ENCODE assay signal across 1 cellular context in the genomic region with DNA sequence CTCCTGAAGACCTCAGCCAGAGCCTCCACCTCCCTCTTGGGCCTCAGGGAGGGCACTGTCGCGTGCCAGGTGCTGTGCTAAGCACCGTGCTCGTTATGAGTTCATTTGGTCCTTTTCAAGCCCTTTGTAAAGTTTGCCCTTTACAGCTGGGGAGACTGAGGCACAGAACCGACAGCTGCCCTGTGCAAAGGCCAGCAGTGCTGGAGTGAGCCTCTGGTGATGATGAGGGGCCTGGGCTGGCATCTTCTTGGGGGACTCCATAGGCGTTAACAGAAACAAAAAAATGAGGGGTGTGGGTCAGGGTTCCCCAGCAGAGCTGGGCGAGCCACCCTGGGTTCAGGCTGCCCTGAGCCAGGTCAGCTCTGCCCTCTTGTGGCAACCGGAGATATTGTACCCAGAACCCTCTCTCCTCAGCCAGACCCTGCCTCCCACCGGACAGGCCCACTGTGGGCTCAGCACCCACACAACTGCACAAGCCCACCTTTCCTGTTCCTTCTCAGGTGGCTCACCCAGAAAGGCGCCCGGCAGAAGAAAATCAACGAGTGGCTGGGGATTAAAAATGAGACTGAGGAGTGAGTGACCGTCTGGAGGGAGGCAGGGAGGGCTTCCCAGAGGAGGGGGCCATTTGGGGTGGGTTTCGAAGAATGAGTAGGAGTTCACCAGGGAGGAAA.
A peak's percentile ranks its signal among the peaks of the same experiment; 100 is the strongest.
TF ChIP-seq lines count a peak whose summit lies in the region.

No MANE protein-coding gene starts in this region.

TF ChIP-seq in GM12878, 131 proteins besides CTCF, POLR2A, EP300 and RAD21:
- TF ChIP-seq MXI1 (IDR thresholded peaks at IDR 0.05; ENCODE audit: low read depth, low read length) (0 out of 2 replicates have a peak, but pooled peaks have one; percentile 25), RUNX3 (IDR thresholded peaks at IDR 0.05; ENCODE audit: low read length) (peak; percentile 37; the same call in 1 of the 2 replicates), IRF4 (IDR thresholded peaks at IDR 0.05; ENCODE audit: low read depth, low read length) (0 out of 2 replicates have a peak, but pooled peaks have one; percentile 27), ZNF207 (IDR thresholded peaks at IDR 0.05; ENCODE audit: borderline replicate concordance) (peak; percentile 49; the same call in 1 of the 2 replicates), SMC3 (IDR thresholded peaks at IDR 0.05; ENCODE audit: borderline replicate concordance, low read length) (peak; percentile 83), SP1 (IDR thresholded peaks at IDR 0.05; ENCODE audit: low read depth, low read length) (peak; percentile 34), POLR2AphosphoS5 (IDR thresholded peaks at IDR 0.05; ENCODE audit: low read length) (no peak), NBN (IDR thresholded peaks at IDR 0.05) (peak; percentile 52; the same call in 1 of the 2 replicates), WRNIP1 (IDR thresholded peaks at IDR 0.05; ENCODE audit: borderline replicate concordance, low read depth, low read length) (peak; percentile 72; the same call in 1 of the 2 replicates), GATAD2B (conservative IDR thresholded peaks at IDR 0.05; ENCODE audit: low read depth) (0 out of 2 replicates have a peak, but pooled peaks have one; percentile 7), CBFB (IDR thresholded peaks at IDR 0.05; ENCODE audit: low read depth) (no peak), YY1 (IDR thresholded peaks at IDR 0.05; ENCODE audit: low read depth, low read length) (peak; percentile 49; the same call in 1 of the 2 replicates), MEF2B (IDR thresholded peaks at IDR 0.05; ENCODE audit: partially characterized antibody, poor library complexity, severe bottlenecking) (peak; percentile 48), MTA2 (IDR thresholded peaks at IDR 0.05; ENCODE audit: low read depth) (peak; percentile 11; the same call in 1 of the 2 replicates), BRCA1 (IDR thresholded peaks at IDR 0.05; ENCODE audit: low read depth, low read length) (no peak), EED (IDR thresholded peaks at IDR 0.05; ENCODE audit: low read depth) (no peak), BHLHE40 (IDR thresholded peaks at IDR 0.05; ENCODE audit: borderline replicate concordance in 1 of 2, low read depth in 2 of 2, low read length in 1 of 2) (0 out of 4 replicates have a peak, but pooled peaks of 1 of the 2 experiments have one; percentile 37), RBBP5 (conservative IDR thresholded peaks at IDR 0.05) (no peak), HCFC1 (IDR thresholded peaks at IDR 0.05; ENCODE audit: low read length) (no peak), ATF7 (IDR thresholded peaks at IDR 0.05; ENCODE audit: low read depth) (no peak), STAT1 (conservative IDR thresholded peaks at IDR 0.05) (0 out of 2 replicates have a peak, but pooled peaks have one; percentile 39), NFYA (IDR thresholded peaks at IDR 0.05; ENCODE audit: borderline replicate concordance, low read depth, low read length) (no peak), TBL1XR1 (IDR thresholded peaks at IDR 0.05; ENCODE audit: low read depth, low read length) (0 out of 2 replicates have a peak, but pooled peaks have one; percentile 15), CHD2 (IDR thresholded peaks at IDR 0.05; ENCODE audit: borderline replicate concordance, low read depth, low read length) (0 out of 2 replicates have a peak, but pooled peaks have one; percentile 24), SMARCA5 (IDR thresholded peaks at IDR 0.05) (peak; percentile 74)
- TF ChIP-seq, protein P1, sequence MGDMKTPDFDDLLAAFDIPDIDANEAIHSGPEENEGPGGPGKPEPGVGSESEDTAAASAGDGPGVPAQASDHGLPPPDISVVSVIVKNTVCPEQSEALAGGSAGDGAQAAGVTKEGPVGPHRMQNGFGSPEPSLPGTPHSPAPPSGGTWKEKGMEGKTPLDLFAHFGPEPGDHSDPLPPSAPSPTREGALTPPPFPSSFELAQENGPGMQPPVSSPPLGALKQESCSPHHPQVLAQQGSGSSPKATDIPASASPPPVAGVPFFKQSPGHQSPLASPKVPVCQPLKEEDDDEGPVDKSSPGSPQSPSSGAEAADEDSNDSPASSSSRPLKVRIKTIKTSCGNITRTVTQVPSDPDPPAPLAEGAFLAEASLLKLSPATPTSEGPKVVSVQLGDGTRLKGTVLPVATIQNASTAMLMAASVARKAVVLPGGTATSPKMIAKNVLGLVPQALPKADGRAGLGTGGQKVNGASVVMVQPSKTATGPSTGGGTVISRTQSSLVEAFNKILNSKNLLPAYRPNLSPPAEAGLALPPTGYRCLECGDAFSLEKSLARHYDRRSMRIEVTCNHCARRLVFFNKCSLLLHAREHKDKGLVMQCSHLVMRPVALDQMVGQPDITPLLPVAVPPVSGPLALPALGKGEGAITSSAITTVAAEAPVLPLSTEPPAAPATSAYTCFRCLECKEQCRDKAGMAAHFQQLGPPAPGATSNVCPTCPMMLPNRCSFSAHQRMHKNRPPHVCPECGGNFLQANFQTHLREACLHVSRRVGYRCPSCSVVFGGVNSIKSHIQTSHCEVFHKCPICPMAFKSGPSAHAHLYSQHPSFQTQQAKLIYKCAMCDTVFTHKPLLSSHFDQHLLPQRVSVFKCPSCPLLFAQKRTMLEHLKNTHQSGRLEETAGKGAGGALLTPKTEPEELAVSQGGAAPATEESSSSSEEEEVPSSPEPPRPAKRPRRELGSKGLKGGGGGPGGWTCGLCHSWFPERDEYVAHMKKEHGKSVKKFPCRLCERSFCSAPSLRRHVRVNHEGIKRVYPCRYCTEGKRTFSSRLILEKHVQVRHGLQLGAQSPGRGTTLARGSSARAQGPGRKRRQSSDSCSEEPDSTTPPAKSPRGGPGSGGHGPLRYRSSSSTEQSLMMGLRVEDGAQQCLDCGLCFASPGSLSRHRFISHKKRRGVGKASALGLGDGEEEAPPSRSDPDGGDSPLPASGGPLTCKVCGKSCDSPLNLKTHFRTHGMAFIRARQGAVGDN (IDR thresholded peaks at IDR 0.05), result peak; percentile 39
- TF ChIP-seq, protein P2, sequence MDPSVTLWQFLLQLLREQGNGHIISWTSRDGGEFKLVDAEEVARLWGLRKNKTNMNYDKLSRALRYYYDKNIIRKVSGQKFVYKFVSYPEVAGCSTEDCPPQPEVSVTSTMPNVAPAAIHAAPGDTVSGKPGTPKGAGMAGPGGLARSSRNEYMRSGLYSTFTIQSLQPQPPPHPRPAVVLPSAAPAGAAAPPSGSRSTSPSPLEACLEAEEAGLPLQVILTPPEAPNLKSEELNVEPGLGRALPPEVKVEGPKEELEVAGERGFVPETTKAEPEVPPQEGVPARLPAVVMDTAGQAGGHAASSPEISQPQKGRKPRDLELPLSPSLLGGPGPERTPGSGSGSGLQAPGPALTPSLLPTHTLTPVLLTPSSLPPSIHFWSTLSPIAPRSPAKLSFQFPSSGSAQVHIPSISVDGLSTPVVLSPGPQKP (IDR thresholded peaks at IDR 0.05; ENCODE audit: low read depth, low read length), result 0 out of 2 replicates have a peak, but pooled peaks have one; percentile 36
- TF ChIP-seq, protein P3, sequence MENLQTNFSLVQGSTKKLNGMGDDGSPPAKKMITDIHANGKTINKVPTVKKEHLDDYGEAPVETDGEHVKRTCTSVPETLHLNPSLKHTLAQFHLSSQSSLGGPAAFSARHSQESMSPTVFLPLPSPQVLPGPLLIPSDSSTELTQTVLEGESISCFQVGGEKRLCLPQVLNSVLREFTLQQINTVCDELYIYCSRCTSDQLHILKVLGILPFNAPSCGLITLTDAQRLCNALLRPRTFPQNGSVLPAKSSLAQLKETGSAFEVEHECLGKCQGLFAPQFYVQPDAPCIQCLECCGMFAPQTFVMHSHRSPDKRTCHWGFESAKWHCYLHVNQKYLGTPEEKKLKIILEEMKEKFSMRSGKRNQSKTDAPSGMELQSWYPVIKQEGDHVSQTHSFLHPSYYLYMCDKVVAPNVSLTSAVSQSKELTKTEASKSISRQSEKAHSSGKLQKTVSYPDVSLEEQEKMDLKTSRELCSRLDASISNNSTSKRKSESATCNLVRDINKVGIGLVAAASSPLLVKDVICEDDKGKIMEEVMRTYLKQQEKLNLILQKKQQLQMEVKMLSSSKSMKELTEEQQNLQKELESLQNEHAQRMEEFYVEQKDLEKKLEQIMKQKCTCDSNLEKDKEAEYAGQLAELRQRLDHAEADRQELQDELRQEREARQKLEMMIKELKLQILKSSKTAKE (IDR thresholded peaks at IDR 0.05; ENCODE audit: low read depth, poor library complexity, severe bottlenecking), result peak; percentile 23
